2 cellular contexts compared by ENCODE assay signal in the genomic region with DNA sequence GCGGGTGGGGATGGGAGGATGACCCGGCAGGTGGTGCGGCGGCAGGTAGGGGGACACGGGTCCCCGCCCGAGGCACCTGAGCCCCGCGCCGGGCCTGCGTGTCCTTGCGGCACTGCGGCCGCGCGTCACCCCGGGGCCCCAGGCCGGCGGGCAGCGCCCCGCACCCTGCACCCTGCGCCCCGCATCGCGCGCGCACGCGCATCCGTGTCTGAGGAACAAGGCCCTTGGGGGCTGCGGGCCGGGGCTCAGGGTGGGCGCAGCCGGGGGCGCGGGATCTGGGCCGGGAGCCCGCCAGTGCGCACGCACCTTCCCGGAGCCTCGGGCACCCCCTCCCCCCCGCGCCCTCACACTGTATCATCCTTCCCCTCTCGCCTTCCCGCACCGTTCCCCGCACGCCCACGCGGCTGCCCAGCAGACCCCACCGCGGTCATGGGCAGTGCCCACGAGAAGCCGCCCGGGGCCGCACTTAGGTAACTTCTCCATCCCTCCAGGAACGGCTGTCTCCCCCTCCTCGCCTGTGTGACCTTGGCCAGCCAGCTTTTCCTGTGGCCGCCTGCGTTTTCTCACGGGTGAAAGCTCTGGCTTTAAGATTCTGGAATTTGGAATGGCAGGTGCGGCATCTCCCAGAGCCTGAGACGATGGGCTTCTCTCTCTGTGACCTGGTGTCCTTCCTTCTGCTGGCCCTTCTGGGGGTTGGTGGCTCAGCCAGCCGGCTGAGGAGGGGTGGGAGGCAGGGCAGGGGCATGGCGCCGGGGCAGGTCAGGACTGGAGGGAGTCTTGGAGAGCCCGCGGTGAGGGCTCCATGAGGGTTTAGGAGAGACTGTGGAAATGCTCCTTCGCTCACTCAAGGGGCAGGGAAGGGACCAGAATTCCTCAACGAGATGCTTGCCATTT.
A peak's percentile ranks its signal among the peaks of the same experiment; 100 is the strongest.
TF ChIP-seq lines count a peak whose summit lies in the region.

No MANE protein-coding gene starts in this region.

TF ChIP-seq in HEK293, 187 proteins besides CTCF, POLR2A, EP300 and RAD21:
- TF ChIP-seq, protein P1, sequence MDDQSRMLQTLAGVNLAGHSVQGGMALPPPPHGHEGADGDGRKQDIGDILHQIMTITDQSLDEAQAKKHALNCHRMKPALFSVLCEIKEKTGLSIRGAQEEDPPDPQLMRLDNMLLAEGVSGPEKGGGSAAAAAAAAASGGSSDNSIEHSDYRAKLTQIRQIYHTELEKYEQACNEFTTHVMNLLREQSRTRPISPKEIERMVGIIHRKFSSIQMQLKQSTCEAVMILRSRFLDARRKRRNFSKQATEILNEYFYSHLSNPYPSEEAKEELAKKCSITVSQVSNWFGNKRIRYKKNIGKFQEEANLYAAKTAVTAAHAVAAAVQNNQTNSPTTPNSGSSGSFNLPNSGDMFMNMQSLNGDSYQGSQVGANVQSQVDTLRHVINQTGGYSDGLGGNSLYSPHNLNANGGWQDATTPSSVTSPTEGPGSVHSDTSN (CRISPR knock-in tag; IDR thresholded peaks at IDR 0.05), result no peak
- TF ChIP-seq, protein P2, sequence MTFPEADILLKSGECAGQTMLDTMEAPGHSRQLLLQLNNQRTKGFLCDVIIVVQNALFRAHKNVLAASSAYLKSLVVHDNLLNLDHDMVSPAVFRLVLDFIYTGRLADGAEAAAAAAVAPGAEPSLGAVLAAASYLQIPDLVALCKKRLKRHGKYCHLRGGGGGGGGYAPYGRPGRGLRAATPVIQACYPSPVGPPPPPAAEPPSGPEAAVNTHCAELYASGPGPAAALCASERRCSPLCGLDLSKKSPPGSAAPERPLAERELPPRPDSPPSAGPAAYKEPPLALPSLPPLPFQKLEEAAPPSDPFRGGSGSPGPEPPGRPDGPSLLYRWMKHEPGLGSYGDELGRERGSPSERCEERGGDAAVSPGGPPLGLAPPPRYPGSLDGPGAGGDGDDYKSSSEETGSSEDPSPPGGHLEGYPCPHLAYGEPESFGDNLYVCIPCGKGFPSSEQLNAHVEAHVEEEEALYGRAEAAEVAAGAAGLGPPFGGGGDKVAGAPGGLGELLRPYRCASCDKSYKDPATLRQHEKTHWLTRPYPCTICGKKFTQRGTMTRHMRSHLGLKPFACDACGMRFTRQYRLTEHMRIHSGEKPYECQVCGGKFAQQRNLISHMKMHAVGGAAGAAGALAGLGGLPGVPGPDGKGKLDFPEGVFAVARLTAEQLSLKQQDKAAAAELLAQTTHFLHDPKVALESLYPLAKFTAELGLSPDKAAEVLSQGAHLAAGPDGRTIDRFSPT (tag by site-specific recombination; IDR thresholded peaks at IDR 0.05), result 0 out of 2 replicates have a peak, but pooled peaks have one; percentile 41

TF ChIP-seq in H1, 55 proteins besides CTCF, POLR2A, EP300 and RAD21:
- no peak for TF ChIP-seq GTF2F1 (IDR thresholded peaks at IDR 0.05; ENCODE audit: borderline replicate concordance, low read depth, low read length)
- no peak for TF ChIP-seq BACH1 (IDR thresholded peaks at IDR 0.05; ENCODE audit: low read length)
- no peak for TF ChIP-seq NRF1 (IDR thresholded peaks at IDR 0.05; ENCODE audit: low read depth, low read length)
- TF ChIP-seq EZH2 (IDR thresholded peaks at IDR 0.05; ENCODE audit: low read depth, low read length, severe bottlenecking), result peak; percentile 70
- no peak for TF ChIP-seq PHF8 (conservative IDR thresholded peaks at IDR 0.05; ENCODE audit: low read depth, low read length)
- no peak for TF ChIP-seq SP2 (IDR thresholded peaks at IDR 0.05; ENCODE audit: low read length)
- no peak for TF ChIP-seq POLR2AphosphoS5 (IDR thresholded peaks at IDR 0.05; ENCODE audit: low read depth, low read length)
- TF ChIP-seq, protein P3, sequence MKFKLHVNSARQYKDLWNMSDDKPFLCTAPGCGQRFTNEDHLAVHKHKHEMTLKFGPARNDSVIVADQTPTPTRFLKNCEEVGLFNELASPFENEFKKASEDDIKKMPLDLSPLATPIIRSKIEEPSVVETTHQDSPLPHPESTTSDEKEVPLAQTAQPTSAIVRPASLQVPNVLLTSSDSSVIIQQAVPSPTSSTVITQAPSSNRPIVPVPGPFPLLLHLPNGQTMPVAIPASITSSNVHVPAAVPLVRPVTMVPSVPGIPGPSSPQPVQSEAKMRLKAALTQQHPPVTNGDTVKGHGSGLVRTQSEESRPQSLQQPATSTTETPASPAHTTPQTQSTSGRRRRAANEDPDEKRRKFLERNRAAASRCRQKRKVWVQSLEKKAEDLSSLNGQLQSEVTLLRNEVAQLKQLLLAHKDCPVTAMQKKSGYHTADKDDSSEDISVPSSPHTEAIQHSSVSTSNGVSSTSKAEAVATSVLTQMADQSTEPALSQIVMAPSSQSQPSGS (IDR thresholded peaks at IDR 0.05; ENCODE audit: low read length), result no peak
- peak; percentile 47 for TF ChIP-seq KDM4A (IDR thresholded peaks at IDR 0.05; ENCODE audit: low read depth, low read length, severe bottlenecking)
- TF ChIP-seq SUZ12 (IDR thresholded peaks at IDR 0.05; ENCODE audit: low read length), result peak; percentile 63
- no peak for TF ChIP-seq RNF2 (IDR thresholded peaks at IDR 0.05; ENCODE audit: borderline replicate concordance, low read depth, low read length, missing control alignments, poor library complexity, severe bottlenecking)
- no peak for TF ChIP-seq ZNF274 (IDR thresholded peaks at IDR 0.05; ENCODE audit: borderline replicate concordance, extremely low read depth, low read length)
- TF ChIP-seq, protein P4, sequence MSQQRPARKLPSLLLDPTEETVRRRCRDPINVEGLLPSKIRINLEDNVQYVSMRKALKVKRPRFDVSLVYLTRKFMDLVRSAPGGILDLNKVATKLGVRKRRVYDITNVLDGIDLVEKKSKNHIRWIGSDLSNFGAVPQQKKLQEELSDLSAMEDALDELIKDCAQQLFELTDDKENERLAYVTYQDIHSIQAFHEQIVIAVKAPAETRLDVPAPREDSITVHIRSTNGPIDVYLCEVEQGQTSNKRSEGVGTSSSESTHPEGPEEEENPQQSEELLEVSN (IDR thresholded peaks at IDR 0.05), result no peak
